Comparison of ENCODE assay signal across 8 cellular contexts in the genomic region with DNA sequence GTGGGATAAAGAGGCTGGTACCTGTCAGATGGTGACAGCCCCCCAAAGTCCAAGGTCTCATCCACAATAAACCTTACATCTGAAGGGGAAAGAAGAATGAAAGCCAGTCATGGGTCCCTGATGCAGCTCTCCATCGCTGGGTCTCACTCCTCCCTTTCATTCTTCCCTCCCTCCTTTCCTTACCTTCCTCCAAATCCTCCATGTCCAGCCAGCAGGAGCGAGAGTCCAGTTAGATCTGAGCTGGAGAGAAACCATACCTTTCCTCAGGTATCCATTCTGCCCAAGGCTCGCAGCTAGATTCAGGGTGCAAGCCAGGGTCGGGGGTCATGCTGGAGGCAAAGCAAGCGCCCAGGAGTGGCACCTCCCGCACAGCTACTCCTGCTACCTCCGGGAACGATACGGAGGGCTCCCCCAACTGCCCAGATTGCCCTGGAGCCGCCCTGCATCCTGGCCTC. TPM values are rescaled to one million over a fixed set of nuclear protein-coding genes. Genes with fewer than 3 reads are reported as not detected.
A peak's percentile ranks its signal among the peaks of the same experiment; 100 is the strongest.
DNase-seq lines count a peak whose midpoint lies in the region; ATAC-seq and TF ChIP-seq lines count a peak whose summit lies in the region.

No MANE protein-coding gene starts in this region.

- peak overlapping the region; percentile 86 for H2AK5ac ChIP-seq in neuronal stem cell (ENCODE audit: low read depth, low read length)

- H3K4me3 ChIP-seq in NB4 (ENCODE audit: low read depth, low read length) = peak overlapping the region; percentile 68
- peak overlapping the region; percentile 40 for H3K4me3 ChIP-seq in endocrine pancreas (ENCODE audit: control insufficient read depth, insufficient read depth, low read length)
- H3K4me3 ChIP-seq in neuronal stem cell (ENCODE audit: low read length in 2 of 2) = peak overlapping the region; percentile 94 to 96

- no peaks in the 10 kb centered on the region for H3K36me3 ChIP-seq in endocrine pancreas (ENCODE audit: control insufficient read depth, insufficient read depth, low read length)
- peaks cover 24 to 42% of the 10 kb centered on the region in 2 donors for H3K36me3 ChIP-seq in neuronal stem cell (replicated peaks in 1 of 2; ENCODE audit: control insufficient read depth in 2 of 2, insufficient read depth in 2 of 2, low read length in 2 of 2)

- H3K18ac ChIP-seq in neuronal stem cell (ENCODE audit: low read length) = peak overlapping the region; percentile 98

- no peak overlapping the region for H2BK12ac ChIP-seq in neuronal stem cell (ENCODE audit: low read length)

- H2BK15ac ChIP-seq in neuronal stem cell (ENCODE audit: low read length) = no peak overlapping the region

- no peak for TF ChIP-seq CTCF in CD4-positive, alpha-beta T cell (IDR thresholded peaks at IDR 0.05)
- TF ChIP-seq CTCF in NB4 (IDR thresholded peaks at IDR 0.05; ENCODE audit: low read depth, low read length) = no peak

- no peak for ATAC-seq in CD4-positive, alpha-beta T cell (ENCODE audit: poor library complexity)
- ATAC-seq in HG02870 (IDR thresholded peaks at IDR 0.05; ENCODE audit: unreplicated experiment) = no peak
- no peak for ATAC-seq in HG02852 (IDR thresholded peaks at IDR 0.05; ENCODE audit: unreplicated experiment)
- no peak for ATAC-seq in HG02763 (IDR thresholded peaks at IDR 0.05; ENCODE audit: unreplicated experiment)

- POLR2A ChIA-PET in CD4-positive, alpha-beta T cell (lab: Charles Lee) = interaction anchor here (0.7 to 1.5 kb wide), 10 partner anchors 10 to 267 kb away, joined by 3 to 6 read pairs (median 3); partner anchors contain the start of genes CELSR2, SARS1 and SORT1

- H3K4me1 ChIP-seq in endocrine pancreas (ENCODE audit: control insufficient read depth, insufficient read depth, low read length) (no peaks in the 10 kb centered on the region), neuronal stem cell (ENCODE audit: control insufficient read depth in 2 of 2, insufficient read depth in 1 of 2, low read depth in 1 of 2, low read length in 2 of 2) (peaks cover 12 to 23% of the 10 kb centered on the region in 2 donors)

- DNase-seq in CD4-positive, alpha-beta T cell = no peak
- DNase-seq in NB4 (ENCODE audit: low read depth) = no peak
- no peak for DNase-seq in neuronal stem cell (ENCODE audit: low spot score)
- DNase-seq in SK-N-DZ (ENCODE audit: low spot score) = no peak

- peak overlapping the region; percentile 95 for H2BK5ac ChIP-seq in neuronal stem cell (ENCODE audit: low read length)

- peak overlapping the region; percentile 78 for H3K27ac Mint-ChIP-seq in CD4-positive, alpha-beta T cell

- WGBS in neuronal stem cell (ENCODE audit: extremely low coverage in 2 of 2, insufficient read length in 2 of 2, insufficient replicate concordance in 1 of 2), 2 donors = no CpG with 5 or more reads among the region's 10 CpGs

- no peak for TF ChIP-seq POLR2A in NB4 (IDR thresholded peaks at IDR 0.05; ENCODE audit: extremely low read depth, insufficient read length)

- H3K4ac ChIP-seq in neuronal stem cell (ENCODE audit: low read length) = no peak overlapping the region

- H3K79me1 ChIP-seq in neuronal stem cell (ENCODE audit: low read depth, low read length) = peaks cover 15% of the 10 kb centered on the region

- H3K27me3 ChIP-seq in CD4-positive, alpha-beta T cell (ENCODE audit: control insufficient read depth, insufficient read depth, low read length) = no peaks in the 10 kb centered on the region
- H3K27me3 ChIP-seq in endocrine pancreas (ENCODE audit: control insufficient read depth, insufficient read depth, low read length) (no peaks in the 10 kb centered on the region), neuronal stem cell (ENCODE audit: control insufficient read depth in 3 of 3, insufficient read depth in 3 of 3, low read depth in 1 of 3, low read length in 3 of 3) (no peaks in the 10 kb centered on the region)

- H3K9ac ChIP-seq in endocrine pancreas (ENCODE audit: control insufficient read depth, insufficient read depth, low read length) = peak overlapping the region; percentile 38
- peak overlapping the region; percentile 99 for H3K9ac ChIP-seq in neuronal stem cell (ENCODE audit: low read depth, low read length, poor library complexity)

- no peaks in the 10 kb centered on the region for H3K9me3 Mint-ChIP-seq in CD4-positive, alpha-beta T cell

- no peak overlapping the region for H2BK120ac ChIP-seq in neuronal stem cell (ENCODE audit: low read depth, low read length)

- H2AFZ ChIP-seq in neuronal stem cell (ENCODE audit: low read length) = peak overlapping the region; percentile 90

- CTCF ChIA-PET in CD4-positive, alpha-beta T cell (lab: Charles Lee) = interaction anchor here (1.6 to 2.1 kb wide), 4 partner anchors 117 to 358 kb away, joined by 5 to 15 read pairs (median 9); partner anchors contain the start of genes CYB561D1 and SORT1

- peaks cover 8% of the 10 kb centered on the region for H3K36me3 Mint-ChIP-seq in CD4-positive, alpha-beta T cell (ENCODE audit: low read depth)

- no peak overlapping the region for H4K91ac ChIP-seq in neuronal stem cell (ENCODE audit: low read depth, low read length, poor library complexity)

- H3K4me2 ChIP-seq in neuronal stem cell (ENCODE audit: insufficient read depth, low read length, poor library complexity, severe bottlenecking) = peak overlapping the region; percentile 91

- H3K4me3 Mint-ChIP-seq in CD4-positive, alpha-beta T cell = peak overlapping the region; percentile 94

- peak overlapping the region; percentile 99 for H3K14ac ChIP-seq in neuronal stem cell (ENCODE audit: low read length)

- no peaks in the 10 kb centered on the region for H3K9me3 ChIP-seq in CD4-positive, alpha-beta T cell (ENCODE audit: control insufficient read depth, low read length)
- no peaks in the 10 kb centered on the region for H3K9me3 ChIP-seq in endocrine pancreas (ENCODE audit: control insufficient read depth, low read length)
- no peaks in the 10 kb centered on the region for H3K9me3 ChIP-seq in neuronal stem cell (replicated peaks in 1 of 2; ENCODE audit: control insufficient read depth in 2 of 2, insufficient read depth in 1 of 2, low read depth in 1 of 2, low read length in 2 of 2)

- H4K8ac ChIP-seq in neuronal stem cell (ENCODE audit: low read depth, low read length) = no peak overlapping the region

- H3K27me3 Mint-ChIP-seq in CD4-positive, alpha-beta T cell = no peaks in the 10 kb centered on the region

- no peak overlapping the region for H3K27ac ChIP-seq in CD4-positive, alpha-beta T cell (ENCODE audit: low read depth, low read length)
- H3K27ac ChIP-seq in neuronal stem cell (replicated peaks; ENCODE audit: low read length) = no peak overlapping the region

- peak overlapping the region; percentile 92 for H3K23ac ChIP-seq in neuronal stem cell (ENCODE audit: low read depth, low read length, poor library complexity)

- intact Hi-C loops in CD4-positive, alpha-beta T cell (cut with DNase I, micrococcal nuclease) = loop anchor here (5.0 to 10.0 kb wide), 4 partner anchors 70 to 702 kb away; partner anchors contain the start of genes AHCYL1 (in 1 of the 2), ATXN7L2 (in 1 of the 2) and SARS1 (in 1 of the 2)

- peaks cover 19% of the 10 kb centered on the region for H3K4me1 Mint-ChIP-seq in CD4-positive, alpha-beta T cell (ENCODE audit: low read depth)

RNA-seq across cellular contexts. Expression of gene PSRC1, which starts 0.4 kb away (rescaled TPM):
- under 1 TPM; 0.22 to 0.91 TPM for total RNA-seq in CD4-positive, alpha-beta T cell
- 118 TPM for polyA plus RNA-seq in neuronal stem cell (2013, experiment 1 of 2)
- 115 TPM for polyA plus RNA-seq in neuronal stem cell (2013, experiment 2 of 2)
- polyA plus RNA-seq in SK-N-DZ (2014; cell fraction: cytosol; rRNA removed) = 83.0 and 87.1 TPM in 2 replicates
- 240 and 284 TPM in 2 replicates for polyA plus RNA-seq in SK-N-DZ (2014; cell fraction: nucleus; rRNA removed)

RNA-seq across cellular contexts. Expression of gene MYBPHL, which starts 24.3 kb away (rescaled TPM):
- not detected for total RNA-seq in CD4-positive, alpha-beta T cell
- polyA plus RNA-seq in neuronal stem cell (2013, experiment 1 of 2) = 0.13 TPM
- 0.29 TPM for polyA plus RNA-seq in neuronal stem cell (2013, experiment 2 of 2)
- polyA plus RNA-seq in SK-N-DZ (2014; cell fraction: cytosol; rRNA removed) = not detected in 2 replicates
- polyA plus RNA-seq in SK-N-DZ (2014; cell fraction: nucleus; rRNA removed) = not detected in 2 replicates

RNA-seq across cellular contexts. Expression of gene CELSR2, which starts 33.2 kb away (rescaled TPM):
- total RNA-seq in CD4-positive, alpha-beta T cell = 1 to 10 TPM; 3.6 TPM
- 40.0 TPM for polyA plus RNA-seq in neuronal stem cell (2013, experiment 1 of 2)
- 41.0 TPM for polyA plus RNA-seq in neuronal stem cell (2013, experiment 2 of 2)
- 13.3 and 16.5 TPM in 2 replicates for polyA plus RNA-seq in SK-N-DZ (2014; cell fraction: cytosol; rRNA removed)
- polyA plus RNA-seq in SK-N-DZ (2014; cell fraction: nucleus; rRNA removed) = 19.1 and 33.5 TPM in 2 replicates

Comparison
In these comparisons a context has a peak if more than half of its experiments do, and no peak if none do; other contexts are left out.
1. H3K4me3 ChIP-seq: peak in every context shown above with its lines; median percentile 95 in neuronal stem cell; 68 in NB4; 40 in endocrine pancreas.